Comparison of ENCODE assay signal across 7 cellular contexts in genomic region chr1:10399487-10399917, GRCh38. TPM values are rescaled to one million over a fixed set of nuclear protein-coding genes. Genes with fewer than 3 reads are reported as not detected.
DNase-seq lines count a peak whose midpoint lies in the region; TF ChIP-seq lines count a peak whose summit lies in the region.

No MANE protein-coding gene starts in this region.

- H3K9ac ChIP-seq in Karpas-422 (ENCODE audit: low read length) (peak overlapping the region; percentile 94), iPS-18a (ENCODE audit: low read length) (peak overlapping the region; percentile 88)

- peaks cover 26% of the 10 kb centered on the region for H3K79me2 ChIP-seq in Karpas-422 (ENCODE audit: low read length)

- DNase-seq in Karpas-422 (no peak), astrocyte of the cerebellum (ENCODE audit: low read depth) (no peak), skeletal muscle cell (ENCODE audit: low read depth) (no peak), AG08395 (ENCODE audit: low spot score) (no peak), occipital lobe (lab: John Stamatoyannopoulos, UW) (no peak)

- H4K20me1 ChIP-seq in Karpas-422 (ENCODE audit: insufficient read depth, low read depth, low read length), result peaks cover 8% of the 10 kb centered on the region; the same call in 1 of the 2 replicates

- H3K9me3 ChIP-seq in Karpas-422 (ENCODE audit: low read length) (no peaks in the 10 kb centered on the region), iPS-18a (ENCODE audit: control insufficient read depth, low read depth, low read length) (no peaks in the 10 kb centered on the region)

- peak overlapping the region; percentile 71; the same call in 1 of the 2 replicates for H2AFZ ChIP-seq in Karpas-422 (ENCODE audit: low read length)

- H3K4me1 ChIP-seq in Karpas-422 (ENCODE audit: low read length), result peaks cover 16% of the 10 kb centered on the region
- peaks cover 7% of the 10 kb centered on the region for H3K4me1 ChIP-seq in iPS-18a (ENCODE audit: control insufficient read depth, low read depth, low read length)

- no peak for TF ChIP-seq CTCF in GM12875 (IDR thresholded peaks at IDR 0.05; ENCODE audit: borderline replicate concordance, insufficient read depth, low read depth, low read length)
- TF ChIP-seq CTCF in astrocyte of the cerebellum (IDR thresholded peaks at IDR 0.05; ENCODE audit: low read depth, low read length, missing control alignments), result no peak

- H3K36me3 ChIP-seq in Karpas-422 (ENCODE audit: insufficient read depth, low read length), result peaks cover 17% of the 10 kb centered on the region; the same call in 1 of the 2 replicates
- H3K36me3 ChIP-seq in iPS-18a (ENCODE audit: control insufficient read depth, low read depth, low read length), result peaks cover 31% of the 10 kb centered on the region

- H3K27me3 ChIP-seq in Karpas-422 (ENCODE audit: low read length) (no peaks in the 10 kb centered on the region), iPS-18a (ENCODE audit: control insufficient read depth, insufficient read depth, low read length) (no peaks in the 10 kb centered on the region)

- H3K27ac ChIP-seq in Karpas-422 (ENCODE audit: low read length) (peak overlapping the region; percentile 78), iPS-18a (ENCODE audit: low read length) (peak overlapping the region; percentile 87)

- no peaks in the 10 kb centered on the region for H3K9me2 ChIP-seq in Karpas-422 (replicated peaks; ENCODE audit: insufficient read depth, low read length)

- in situ Hi-C loops in astrocyte of the cerebellum (cut with HindIII; ENCODE audit: low sequenced_read_pairs), result no loop called here

- peak overlapping the region; percentile 98 for H3K4me2 ChIP-seq in Karpas-422 (ENCODE audit: low read depth, low read length, poor library complexity, severe bottlenecking)

- H3K4me3 ChIP-seq in GM12875 (ENCODE audit: low read depth, low read length), result peak overlapping the region; percentile 78
- peak overlapping the region; percentile 96 for H3K4me3 ChIP-seq in Karpas-422 (ENCODE audit: low read length)
- peak overlapping the region; percentile 91 for H3K4me3 ChIP-seq in astrocyte of the cerebellum (ENCODE audit: low read depth, low read length)
- peak overlapping the region; percentile 77 for H3K4me3 ChIP-seq in iPS-18a (ENCODE audit: low read length)
- peak overlapping the region; percentile 94 for H3K4me3 ChIP-seq in skeletal muscle cell (ENCODE audit: low read depth, low read length)

RNA-seq across cellular contexts. Expression of gene PGD, which starts 0.6 kb away (rescaled TPM):
- total RNA-seq in Karpas-422 (2014; rRNA removed; shearing (Covaris generic); ENCODE audit: low replicate concordance), result 65.3 and 78.8 TPM in 2 replicates
- 94.1 TPM for total RNA-seq in occipital lobe

RNA-seq across cellular contexts. Expression of gene CENPS, which starts 30.7 kb away (rescaled TPM):
- 10.6 and 19.8 TPM in 2 replicates for total RNA-seq in Karpas-422 (2014; rRNA removed; shearing (Covaris generic); ENCODE audit: low replicate concordance)
- 6.6 TPM for total RNA-seq in occipital lobe

RNA-seq across cellular contexts. Expression of gene CORT, which starts 50.3 kb away (rescaled TPM):
- total RNA-seq in Karpas-422 (2014; rRNA removed; shearing (Covaris generic); ENCODE audit: low replicate concordance), result 0.34 and 3.5 TPM in 2 replicates
- total RNA-seq in occipital lobe, result 3.0 TPM
